Comparison of ENCODE assay signal across 23 cellular contexts in the genomic region with DNA sequence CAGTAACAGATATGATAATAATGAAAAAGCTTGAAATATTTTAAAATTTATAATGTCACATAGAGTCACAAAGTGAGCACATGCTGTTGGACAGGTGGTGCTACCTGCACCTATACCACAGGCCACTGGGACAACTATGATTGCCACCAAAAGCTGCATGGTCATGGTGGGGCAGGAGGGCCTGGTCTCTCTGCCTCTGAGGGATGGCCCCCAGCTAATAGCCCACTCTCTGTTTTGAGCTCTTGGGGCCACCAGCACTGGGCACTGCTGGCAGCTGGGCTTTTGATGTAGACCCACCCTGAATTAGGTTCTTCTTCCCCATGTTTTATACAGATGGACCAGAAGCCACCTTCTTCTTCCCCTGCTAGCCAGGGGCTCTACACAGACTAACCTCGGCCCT.
DNase-seq lines count a peak whose midpoint lies in the region; ATAC-seq lines count a peak whose summit lies in the region.
"Had no signal": no experiment of that assay in that cellular context is flagged by ENCODE, and none has a peak within 500 bp of the region (broad histone marks: within the 10 kb centered on the region; RNA-seq: fewer than 3 reads in every experiment).

No MANE protein-coding gene starts in this region.

- H3K27me3 ChIP-seq in trophoblast cell (ENCODE audit: insufficient read depth, low read length), result no peaks in the 10 kb centered on the region
- H3K27me3 ChIP-seq: BE2C, BLaER1 had no signal

- no peak overlapping the region for H3K9ac ChIP-seq in trophoblast cell (ENCODE audit: low read length)
- H3K9ac ChIP-seq: BLaER1 had no signal

- H3K36me3 ChIP-seq in trophoblast cell (ENCODE audit: control insufficient read depth in 1 of 2, insufficient read depth in 2 of 2, low read length in 2 of 2), result no peaks in the 10 kb centered on the region
- H3K36me3 ChIP-seq: BE2C, BLaER1 had no signal

- no peak overlapping the region for H2AK5ac ChIP-seq in trophoblast cell (ENCODE audit: low read length)

- no peaks in the 10 kb centered on the region for H3K27me3 Mint-ChIP-seq in stimulated activated memory B cell treated with anti-CD40 and anti-IgM and Interleukin-4, amounts not matched to agents 10 μg/mL and 1 μg/mL and 100 μg/mL, for 72 hours
- H3K27me3 Mint-ChIP-seq: CD4-positive, alpha-beta memory T cell; CD4-positive, CD25-positive, alpha-beta regulatory T cell; CD8-positive, alpha-beta memory T cell had no signal

- ATAC-seq in stimulated activated memory B cell treated with anti-CD40 and anti-IgM and Interleukin-4, amounts not matched to agents 10 μg/mL and 1 μg/mL and 100 μg/mL, for 72 hours, result peak; percentile 31
- no peak for ATAC-seq in GM21515 (IDR thresholded peaks at IDR 0.05; ENCODE audit: unreplicated experiment)
- ATAC-seq: GM12878 had no signal

- no peaks in the 10 kb centered on the region for H3K4me1 ChIP-seq in trophoblast cell (ENCODE audit: control insufficient read depth in 1 of 2, insufficient read depth in 2 of 2, low read length in 2 of 2)
- H3K4me1 ChIP-seq: BE2C, BLaER1 had no signal

- H3K23ac ChIP-seq in trophoblast cell (ENCODE audit: low read length), result no peak overlapping the region

- H2AFZ ChIP-seq in trophoblast cell (ENCODE audit: insufficient read depth, low read length, poor library complexity), result no peak overlapping the region

- H4K91ac ChIP-seq in trophoblast cell (ENCODE audit: low read depth, low read length), result no peak overlapping the region

- no peaks in the 10 kb centered on the region for H3K79me2 ChIP-seq in trophoblast cell (ENCODE audit: control insufficient read depth, insufficient read depth, low read length, poor library complexity)

- no peaks in the 10 kb centered on the region for H3K4me1 Mint-ChIP-seq in stimulated activated memory B cell treated with anti-CD40 and anti-IgM and Interleukin-4, amounts not matched to agents 10 μg/mL and 1 μg/mL and 100 μg/mL, for 72 hours
- H3K4me1 Mint-ChIP-seq: CD14-positive monocyte; CD4-positive, alpha-beta memory T cell; CD4-positive, CD25-positive, alpha-beta regulatory T cell; CD8-positive, alpha-beta memory T cell had no signal

- H3K14ac ChIP-seq in trophoblast cell (ENCODE audit: low read length), result no peak overlapping the region

- no peaks in the 10 kb centered on the region for H3K9me3 Mint-ChIP-seq in stimulated activated memory B cell treated with anti-CD40 and anti-IgM and Interleukin-4, amounts not matched to agents 10 μg/mL and 1 μg/mL and 100 μg/mL, for 72 hours
- H3K9me3 Mint-ChIP-seq: CD14-positive monocyte had no signal

- H4K12ac ChIP-seq in trophoblast cell (ENCODE audit: low read depth, low read length), result no peak overlapping the region

- no peak overlapping the region for H3K4me2 ChIP-seq in trophoblast cell (ENCODE audit: low read length)
- H3K4me2 ChIP-seq: BLaER1 had no signal

- no peaks in the 10 kb centered on the region for H3K9me3 ChIP-seq in trophoblast cell (ENCODE audit: insufficient read depth, low read depth, low read length)
- H3K9me3 ChIP-seq: BE2C, BLaER1 had no signal

- no peaks in the 10 kb centered on the region for H3K79me1 ChIP-seq in trophoblast cell (ENCODE audit: low read length)

- DNase-seq in trophoblast cell (no peak), foreskin melanocyte (no peak), SK-N-DZ (ENCODE audit: low spot score) (no peak)
- DNase-seq: 8988T; ACHN; BE2C; C1 segment of cervical spinal cord; CD4-positive, alpha-beta memory T cell; CD4-positive, CD25-positive, alpha-beta regulatory T cell; CD8-positive, alpha-beta memory T cell; COR-L47; DMS 273 treated with DMSO at 0.1 percent for 48 hours; DMS153; DMS53; DMS79; DND-41; EL; GDM1 had no signal

- H3K18ac ChIP-seq in trophoblast cell (ENCODE audit: low read length), result no peak overlapping the region

- no peaks in the 10 kb centered on the region for H3K36me3 Mint-ChIP-seq in stimulated activated memory B cell treated with anti-CD40 and anti-IgM and Interleukin-4, amounts not matched to agents 10 μg/mL and 1 μg/mL and 100 μg/mL, for 72 hours
- H3K36me3 Mint-ChIP-seq: CD14-positive monocyte; CD4-positive, alpha-beta memory T cell; CD4-positive, CD25-positive, alpha-beta regulatory T cell; CD8-positive, alpha-beta memory T cell had no signal

- no peak overlapping the region for H2BK5ac ChIP-seq in trophoblast cell (ENCODE audit: low read depth, low read length, poor library complexity)

- H3K27ac Mint-ChIP-seq in stimulated activated memory B cell treated with anti-CD40 and anti-IgM and Interleukin-4, amounts not matched to agents 10 μg/mL and 1 μg/mL and 100 μg/mL, for 72 hours, result no peak overlapping the region
- H3K27ac Mint-ChIP-seq: CD14-positive monocyte; CD4-positive, alpha-beta memory T cell; CD4-positive, CD25-positive, alpha-beta regulatory T cell; CD8-positive, alpha-beta memory T cell had no signal

- H3K4ac ChIP-seq in trophoblast cell (ENCODE audit: low read depth, low read length), result no peak overlapping the region

- no CpG with 5 or more reads among the region's 1 CpG for WGBS in trophoblast cell (ENCODE audit: extremely low coverage, insufficient coverage, insufficient read length)

- peak overlapping the region; percentile 50 for H3K4me3 ChIP-seq in trophoblast cell (ENCODE audit: low read depth, low read length)
- H3K4me3 ChIP-seq: BLaER1, GM12878 had no signal

- H2BK120ac ChIP-seq in trophoblast cell (ENCODE audit: insufficient read depth, low read length, poor library complexity), result no peak overlapping the region

- no peak overlapping the region for H3K27ac ChIP-seq in trophoblast cell (ENCODE audit: low read depth, low read length)
- H3K27ac ChIP-seq: BLaER1 had no signal

- H4K8ac ChIP-seq in trophoblast cell (ENCODE audit: low read depth, low read length), result no peak overlapping the region

- no peak overlapping the region for H2BK12ac ChIP-seq in trophoblast cell (ENCODE audit: low read length)

- H3K4me3 Mint-ChIP-seq in stimulated activated memory B cell treated with anti-CD40 and anti-IgM and Interleukin-4, amounts not matched to agents 10 μg/mL and 1 μg/mL and 100 μg/mL, for 72 hours, result no peak overlapping the region
- H3K4me3 Mint-ChIP-seq: CD14-positive monocyte; CD4-positive, alpha-beta memory T cell; CD4-positive, CD25-positive, alpha-beta regulatory T cell; CD8-positive, alpha-beta memory T cell had no signal
